13 cellular contexts compared by ENCODE assay signal in genomic region chr11:77193915-77194830, GRCh38.
"Had no signal": no experiment of that assay in that cellular context is flagged by ENCODE, and none has a peak within 500 bp of the region (broad histone marks: within the 10 kb centered on the region; RNA-seq: fewer than 3 reads in every experiment).

No MANE protein-coding gene starts in this region.

- DNase-seq: activated CD4-positive, alpha-beta T cell treated with anti-CD3 and anti-CD28 coated beads, Interleukin-2, amount 50 U/mL, for 4 hours; activated CD4-positive, CD25-positive, alpha-beta regulatory T cell treated with anti-CD3 and anti-CD28 coated beads, Interleukin-2, amount 50 U/mL, for 72 hours; activated naive CD4-positive, alpha-beta T cell treated with anti-CD3 and anti-CD28 coated beads, Interleukin-2, amount 10 ng/mL, durations not matched to agents 7 days and 5 days; activated T-cell treated with anti-CD3 and anti-CD28 coated beads, Interleukin-2, amount 50 U/mL, for 24 hours; gastrocnemius medialis; heart right ventricle; mammary epithelial cell; T-helper 2 cell had no signal

- H3K27ac ChIP-seq: ascending aorta, breast epithelium, gastrocnemius medialis, heart right ventricle, neutrophil, suprapubic skin had no signal

- H3K9me3 ChIP-seq: ascending aorta, breast epithelium, gastrocnemius medialis, heart right ventricle, neutrophil, suprapubic skin had no signal

- H3K27me3 ChIP-seq: ascending aorta, breast epithelium, gastrocnemius medialis, heart right ventricle, neutrophil, suprapubic skin had no signal

- H3K36me3 ChIP-seq: ascending aorta, breast epithelium, gastrocnemius medialis, neutrophil, suprapubic skin had no signal

- H3K4me3 ChIP-seq: ascending aorta, breast epithelium, gastrocnemius medialis, heart right ventricle, smooth muscle cell, suprapubic skin had no signal
